In genomic region chr14:92412912-92413311, GRCh38 we compare ENCODE assay signal across 1 cellular context.
TF ChIP-seq lines count a peak whose summit lies in the region.

No MANE protein-coding gene starts in this region.

TF ChIP-seq in GM12878, 131 proteins besides CTCF, POLR2A, EP300 and RAD21 (continued from another document):
- TF ChIP-seq IRF5 (IDR thresholded peaks at IDR 0.05; ENCODE audit: borderline replicate concordance) = no peak
- no peak for TF ChIP-seq CHD2 (IDR thresholded peaks at IDR 0.05; ENCODE audit: borderline replicate concordance, low read depth, low read length)
- TF ChIP-seq ZBTB11 (CRISPR knock-in tag; IDR thresholded peaks at IDR 0.05) = no peak
- TF ChIP-seq SREBF2 (IDR thresholded peaks at IDR 0.05; ENCODE audit: low read length) = no peak
- TF ChIP-seq NBN (IDR thresholded peaks at IDR 0.05) = no peak
- TF ChIP-seq ZBTB4 (CRISPR knock-in tag; IDR thresholded peaks at IDR 0.05) = no peak
